8 cellular contexts compared by ENCODE assay signal in genomic region chr10:6300106-6300783, GRCh38.
DNase-seq lines count a peak whose midpoint lies in the region; ATAC-seq and TF ChIP-seq lines count a peak whose summit lies in the region.

No MANE protein-coding gene starts in this region.

- H3F3A ChIP-seq in PC-9 (ENCODE audit: insufficient read depth, low read depth), result peaks cover 40% of the 10 kb centered on the region

- H3K4me1 Mint-ChIP-seq in brain, result peaks cover 25% of the 10 kb centered on the region

- no peaks in the 10 kb centered on the region for H3K9me2 ChIP-seq in PC-9 (ENCODE audit: insufficient read depth)

- H3K4me1 ChIP-seq in cardiac muscle cell (ENCODE audit: low read depth), result peaks cover 28% of the 10 kb centered on the region
- no peaks in the 10 kb centered on the region for H3K4me1 ChIP-seq in right atrium auricular region
- peaks cover 58% of the 10 kb centered on the region for H3K4me1 ChIP-seq in PC-9 (replicated peaks; ENCODE audit: insufficient read depth)

- no peaks in the 10 kb centered on the region for H3K9me3 ChIP-seq in cardiac muscle cell (ENCODE audit: low read depth)
- no peaks in the 10 kb centered on the region for H3K9me3 ChIP-seq in right atrium auricular region
- H3K9me3 ChIP-seq in PC-9 (ENCODE audit: insufficient read depth, low read depth), result no peaks in the 10 kb centered on the region

- POLR2A ChIA-PET in PC-9 (lab: Charles Lee; ENCODE audit: unreplicated experiment), result no interaction called here

- intact Hi-C loops in PC-9 (cut with micrococcal nuclease; ENCODE audit: unreplicated experiment), result no loop called here

- H3K4me3 Mint-ChIP-seq in brain, result no peak overlapping the region

- H3K4me2 ChIP-seq in PC-9, result no peak overlapping the region

- H3K27me3 Mint-ChIP-seq in brain, result no peaks in the 10 kb centered on the region

- H3K27ac ChIP-seq in cardiac muscle cell, result peak overlapping the region; percentile 23
- H3K27ac ChIP-seq in right atrium auricular region, result no peak overlapping the region
- H3K27ac ChIP-seq in PC-9, result peak overlapping the region; percentile 85; the same call in 1 of the 2 replicates

- H3K27me3 ChIP-seq in cardiac muscle cell, result no peaks in the 10 kb centered on the region
- no peaks in the 10 kb centered on the region for H3K27me3 ChIP-seq in right atrium auricular region
- no peaks in the 10 kb centered on the region for H3K27me3 ChIP-seq in PC-9 (ENCODE audit: insufficient read depth, low read depth)

- no peaks in the 10 kb centered on the region for H3K79me2 ChIP-seq in PC-9 (ENCODE audit: low read depth)

- no peak for TF ChIP-seq CTCF in cardiac muscle cell (IDR thresholded peaks at IDR 0.05; ENCODE audit: low read depth, low read length)
- no peak for TF ChIP-seq CTCF in right atrium auricular region (IDR thresholded peaks at IDR 0.05)
- no peak for TF ChIP-seq CTCF in PC-9 (conservative IDR thresholded peaks at IDR 0.05)
- TF ChIP-seq CTCF in brain (conservative IDR thresholded peaks at IDR 0.05), result no peak

- H3K27ac Mint-ChIP-seq in brain, result peak overlapping the region in 3 of 5 experiments; percentile 6 to 62 (median 18)

- peaks cover 68% of the 10 kb centered on the region for H3K36me3 Mint-ChIP-seq in brain

- H2AFZ ChIP-seq in PC-9, result no peak overlapping the region

- H4K20me1 ChIP-seq in PC-9 (ENCODE audit: insufficient read depth), result no peaks in the 10 kb centered on the region

- peaks cover 0 to 3% (median 0%) of the 10 kb centered on the region in 5 experiments for H3K9me3 Mint-ChIP-seq in brain

- BruUV-seq in PC-9 (replicated peaks; lab: Mats Ljungman, UMichigan), result no TSS peak

- peak; percentile 80 for ATAC-seq in HG02938 (IDR thresholded peaks at IDR 0.05; ENCODE audit: unreplicated experiment)

- CTCF ChIA-PET in PC-9 (lab: Charles Lee), result no interaction called here

- no peak overlapping the region for H3K4me3 ChIP-seq in cardiac muscle cell
- H3K4me3 ChIP-seq in right atrium auricular region, result no peak overlapping the region
- H3K4me3 ChIP-seq in PC-9, result no peak overlapping the region

- DNase-seq in cardiac muscle cell (ENCODE audit: low read depth in 1 of 2, low spot score in 1 of 2), result peak in 1 of 2 donors; percentile 26
- DNase-seq in right atrium auricular region (ENCODE audit: low spot score), result no peak
- DNase-seq in PC-9, result peak in 1 of 2 experiments; percentile 67
- peak; percentile 60 for DNase-seq in myocyte (ENCODE audit: low read depth)
- DNase-seq in NCI-H2081 (lab: John Stamatoyannopoulos, UW), result no peak
- no peak for DNase-seq in NCI-H446 (lab: John Stamatoyannopoulos, UW)

- H3K36me3 ChIP-seq in cardiac muscle cell (no peaks in the 10 kb centered on the region), right atrium auricular region (no peaks in the 10 kb centered on the region), PC-9 (ENCODE audit: low read depth) (no peaks in the 10 kb centered on the region)

Comparison
In these comparisons a context has a peak if more than half of its experiments do, and no peak if none do; other contexts are left out.
1. H3K27ac ChIP-seq: peak in cardiac muscle cell (single experiment) and PC-9 (single experiment); none in right atrium auricular region (0 of 2).